ENCODE assay signal across 15 cellular contexts in genomic region chr3:50166309-50167019, GRCh38. TPM values are rescaled to one million over a fixed set of nuclear protein-coding genes. Genes with fewer than 3 reads are reported as not detected.
DNase-seq lines count a peak whose midpoint lies in the region; ATAC-seq and TF ChIP-seq lines count a peak whose summit lies in the region.
"Had no signal": no experiment of that assay in that cellular context is flagged by ENCODE, and none has a peak within 500 bp of the region (broad histone marks: within the 10 kb centered on the region; RNA-seq: fewer than 3 reads in every experiment).

No MANE protein-coding gene starts in this region.

- peaks cover 78% of the 10 kb centered on the region for H3K4me1 ChIP-seq in mammary epithelial cell (ENCODE audit: insufficient read depth, low read length)
- peaks cover 13 to 42% (median 33%) of the 10 kb centered on the region in 4 donors for H3K4me1 ChIP-seq in liver (ENCODE audit: control insufficient read depth in 4 of 4, insufficient read depth in 4 of 4, low read length in 3 of 4)
- peaks cover 91 to 99% (median 97%) of the 10 kb centered on the region in 4 donors for H3K4me1 ChIP-seq in stomach
- H3K4me1 ChIP-seq in BE2C, result peaks cover 3% of the 10 kb centered on the region; the same call in 1 of the 2 replicates

- H3K36me3 ChIP-seq in mammary epithelial cell (ENCODE audit: insufficient read depth, low read length), result peaks cover 6% of the 10 kb centered on the region
- no peaks in the 10 kb centered on the region for H3K36me3 ChIP-seq in liver (ENCODE audit: control insufficient read depth in 4 of 4, insufficient read depth in 3 of 4, low read depth in 1 of 4, low read length in 3 of 4)
- no peaks in the 10 kb centered on the region for H3K36me3 ChIP-seq in stomach
- no peaks in the 10 kb centered on the region for H3K36me3 ChIP-seq in BE2C

- H3K27me3 ChIP-seq in mammary epithelial cell (ENCODE audit: insufficient read depth, low read length) (no peaks in the 10 kb centered on the region), liver (ENCODE audit: control insufficient read depth in 4 of 4, insufficient read depth in 4 of 4, low read length in 3 of 4) (no peaks in the 10 kb centered on the region), stomach (no peaks in the 10 kb centered on the region), BE2C (no peaks in the 10 kb centered on the region)

- TF ChIP-seq EP300 in stomach (IDR thresholded peaks at IDR 0.05), result no peak

- no peak for TF ChIP-seq RAD21 in liver (IDR thresholded peaks at IDR 0.05)

- no peak for TF ChIP-seq POLR2A in stomach (IDR thresholded peaks at IDR 0.05)

- no TSS peak for BruUV-seq in mammary epithelial cell (replicated peaks; lab: Mats Ljungman, UMichigan)

- H3K4me2 ChIP-seq in mammary epithelial cell (ENCODE audit: insufficient read depth, low read depth, low read length), result peak overlapping the region; percentile 61

- H2AFZ ChIP-seq in mammary epithelial cell (ENCODE audit: low read depth, low read length), result no peak overlapping the region

- H3K4me3 ChIP-seq in mammary epithelial cell (replicated peaks in 1 of 3; ENCODE audit: insufficient read depth in 1 of 3, low read depth in 2 of 3, low read length in 3 of 3), result no peak overlapping the region
- no peak overlapping the region for H3K4me3 ChIP-seq in liver (ENCODE audit: low read depth in 1 of 3, low read length in 3 of 3)
- no peak overlapping the region for H3K4me3 ChIP-seq in stomach
- no peak overlapping the region for H3K4me3 ChIP-seq in BE2C (ENCODE audit: low read depth, low read length)

- CTCF ChIA-PET in mammary epithelial cell (lab: Charles Lee; ENCODE audit: low non-redundant PET), result no interaction called here

- in situ Hi-C loops in mammary epithelial cell (cut with MboI; ENCODE audit: low sequenced_read_pairs in 2 of 2), result no loop called here

- 75% methylated on average over 4 of the region's 10 CpGs for WGBS in mammary epithelial cell (ENCODE audit: low coverage, missing lambda C conversion rate)
- 74% methylated on average over 10 of the region's 10 CpGs for WGBS in liver
- WGBS in stomach, 5 donors, result 48 to 64% (median 60%) methylated on average over 7 to 10 of the region's 10 CpGs

- DNase-seq in HT1080 (ENCODE audit: low read depth) (peak; percentile 36), mammary epithelial cell (no peak), stomach (no peak), SK-N-DZ (ENCODE audit: low spot score) (no peak), BE2C (no peak)
- DNase-seq: activated CD4-positive, alpha-beta T cell treated with anti-CD3 and anti-CD28 coated beads for 1 hour; activated naive CD4-positive, alpha-beta T cell; DMS79; erythroblast; GOT3; NCI-H1092; stimulated activated CD4-positive, alpha-beta T cell treated with anti-CD3 and anti-CD28 coated beads, Interleukin-2, amount 100 ng/mL, for 24 hours had no signal

- H3K79me2 ChIP-seq in mammary epithelial cell (ENCODE audit: insufficient read depth, low read length), result peaks cover 97% of the 10 kb centered on the region

- H3K9ac ChIP-seq in mammary epithelial cell (ENCODE audit: insufficient read depth, low read length), result no peak overlapping the region
- no peak overlapping the region for H3K9ac ChIP-seq in liver (ENCODE audit: low read depth in 1 of 2, low read length in 2 of 2)

- dilution Hi-C loops in mammary epithelial cell (cut with HindIII; ENCODE audit: low sequenced_read_pairs), result no loop called here

- intact Hi-C loops in mammary epithelial cell (cut with micrococcal nuclease), result no loop called here
- intact Hi-C loops in stomach (cut with DNase I; ENCODE audit: low total_unique reads), result no loop called here

- ATAC-seq in GM18520 (IDR thresholded peaks at IDR 0.05; ENCODE audit: unreplicated experiment) (no peak), GM18867 (IDR thresholded peaks at IDR 0.05; ENCODE audit: unreplicated experiment) (no peak)

- H3K9me3 ChIP-seq in mammary epithelial cell (replicated peaks; ENCODE audit: insufficient read depth, low read length), result no peaks in the 10 kb centered on the region
- H3K9me3 ChIP-seq in liver (ENCODE audit: control insufficient read depth in 4 of 4, low read length in 3 of 4), result no peaks in the 10 kb centered on the region
- H3K9me3 ChIP-seq in stomach, result no peaks in the 10 kb centered on the region
- no peaks in the 10 kb centered on the region for H3K9me3 ChIP-seq in BE2C

- TF ChIP-seq CTCF in mammary epithelial cell (conservative IDR thresholded peaks at IDR 0.05 in 1 of 2, IDR thresholded peaks at IDR 0.05 in 1 of 2; ENCODE audit: extremely low read depth in 1 of 2, insufficient read depth in 1 of 2, low read depth in 1 of 2, low read length in 2 of 2), result no peak
- no peak for TF ChIP-seq CTCF in liver (IDR thresholded peaks at IDR 0.05; ENCODE audit: low read depth, low read length, missing input control)
- no peak for TF ChIP-seq CTCF in stomach (IDR thresholded peaks at IDR 0.05)
- no peak for TF ChIP-seq CTCF in BE2C (IDR thresholded peaks at IDR 0.05; ENCODE audit: low read depth, low read length)

- no peaks in the 10 kb centered on the region for H4K20me1 ChIP-seq in mammary epithelial cell (ENCODE audit: insufficient read depth, low read length)

- H3K27ac ChIP-seq in mammary epithelial cell (ENCODE audit: insufficient read depth, low read depth, low read length), result peak overlapping the region; percentile 45
- H3K27ac ChIP-seq in liver (ENCODE audit: low read depth in 1 of 2, low read length in 2 of 2), result peak overlapping the region; percentile 44 to 54
- H3K27ac ChIP-seq in stomach, result peak overlapping the region in 4 of 5 donors; percentile 78 to 90 (median 86)

TF ChIP-seq in liver, 16 proteins besides CTCF, POLR2A, EP300 and RAD21:
- TF ChIP-seq, protein P1, sequence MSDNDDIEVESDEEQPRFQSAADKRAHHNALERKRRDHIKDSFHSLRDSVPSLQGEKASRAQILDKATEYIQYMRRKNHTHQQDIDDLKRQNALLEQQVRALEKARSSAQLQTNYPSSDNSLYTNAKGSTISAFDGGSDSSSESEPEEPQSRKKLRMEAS (IDR thresholded peaks at IDR 0.05), result no peak
- TF ChIP-seq SP1 (IDR thresholded peaks at IDR 0.05) (peak; percentile 1), ATF3 (IDR thresholded peaks at IDR 0.05) (no peak)

RNA-seq across cellular contexts. Expression of gene SEMA3F, which starts 11.3 kb away (rescaled TPM):
- 45.7 and 48.6 TPM in 2 replicates for total RNA-seq in HT1080 (2014; rRNA removed; shearing (Covaris generic))
- polyA plus RNA-seq in HT1080 (2015; cell fraction: cytosol; rRNA removed), result 46.2 and 49.6 TPM in 2 replicates
- 43.9 and 46.0 TPM in 2 replicates for polyA plus RNA-seq in HT1080 (2015; cell fraction: nucleus; rRNA removed)
- 100 to 1,000 TPM; 102 to 129 TPM for total RNA-seq in mammary epithelial cell
- polyA plus RNA-seq in mammary epithelial cell, result 108 TPM
- 76.2 TPM for polyA minus RNA-seq in mammary epithelial cell
- total RNA-seq in liver, result 1 to 10 TPM; 1.6 to 4.8 TPM
- 1 to 10 TPM in 1 of 2 donors, under 1 TPM in 1; 0.60 to 2.7 TPM for polyA plus RNA-seq in liver
- 10 to 100 TPM; 11.9 to 34.5 (median 31.2) TPM for total RNA-seq in stomach
- polyA plus RNA-seq in stomach, result 10 to 100 TPM in 2 of 3 donors, 1 to 10 TPM in 1; 8.9 to 33.8 (median 14.6) TPM
- polyA plus RNA-seq in SK-N-DZ (2014; cell fraction: cytosol; rRNA removed), result 9.8 and 12.1 TPM in 2 replicates
- 17.6 and 21.8 TPM in 2 replicates for polyA plus RNA-seq in SK-N-DZ (2014; cell fraction: nucleus; rRNA removed)
- polyA plus RNA-seq in BE2C (2012; ENCODE audit: insufficient read depth, insufficient read length, low read depth), result 43.3 TPM

RNA-seq across cellular contexts. Expression of gene GNAT1, which starts 24.9 kb away (rescaled TPM):
- not detected in 2 replicates for total RNA-seq in HT1080 (2014; rRNA removed; shearing (Covaris generic))
- not detected in 2 replicates for polyA plus RNA-seq in HT1080 (2015; cell fraction: cytosol; rRNA removed)
- polyA plus RNA-seq in HT1080 (2015; cell fraction: nucleus; rRNA removed), result not detected in 2 replicates
- total RNA-seq in mammary epithelial cell (1 to 10 TPM in 1 of 2 donors, under 1 TPM in 1; 0.17 to 1.8 TPM), liver (under 1 TPM in 1 of 2 donors, not detected in 1; 0.08 TPM), stomach (not detected)
- polyA plus RNA-seq in mammary epithelial cell (0.05 TPM), liver (not detected), stomach (not detected)
- not detected for polyA minus RNA-seq in mammary epithelial cell
- 0.20 TPM in 1 of 2 replicates, not detected in the other for polyA plus RNA-seq in SK-N-DZ (2014; cell fraction: cytosol; rRNA removed)
- not detected in 2 replicates for polyA plus RNA-seq in SK-N-DZ (2014; cell fraction: nucleus; rRNA removed)
- polyA plus RNA-seq in BE2C (2012; ENCODE audit: insufficient read depth, insufficient read length, low read depth), result not detected

RNA-seq across cellular contexts. Expression of gene SLC38A3, which starts 38.6 kb away (rescaled TPM):
- total RNA-seq in HT1080 (2014; rRNA removed; shearing (Covaris generic)), result 2.2 TPM in 1 of 2 replicates, not detected in the other
- polyA plus RNA-seq in HT1080 (2015; cell fraction: cytosol; rRNA removed), result 0.02 TPM in 1 of 2 replicates, not detected in the other
- 0.17 and 0.25 TPM in 2 replicates for polyA plus RNA-seq in HT1080 (2015; cell fraction: nucleus; rRNA removed)
- under 1 TPM in 1 of 2 donors, not detected in 1; 0.67 TPM for total RNA-seq in mammary epithelial cell
- 0.06 TPM for polyA plus RNA-seq in mammary epithelial cell
- polyA minus RNA-seq in mammary epithelial cell, result not detected
- total RNA-seq in liver, result 100 to 1,000 TPM in 1 of 2 donors, 10 to 100 TPM in 1; 98.1 to 166 TPM
- polyA plus RNA-seq in liver, result 100 to 1,000 TPM; 114 to 180 TPM
- total RNA-seq in stomach, result 1 to 10 TPM in 1 of 5 donors, not detected in 4; 3.1 TPM
- polyA plus RNA-seq in stomach, result 1 to 10 TPM in 1 of 3 donors, under 1 TPM in 2; 0.15 to 1.1 (median 0.93) TPM
- 0.03 and 0.39 TPM in 2 replicates for polyA plus RNA-seq in SK-N-DZ (2014; cell fraction: cytosol; rRNA removed)
- polyA plus RNA-seq in SK-N-DZ (2014; cell fraction: nucleus; rRNA removed), result 0.22 and 1.5 TPM in 2 replicates
- polyA plus RNA-seq in BE2C (2012; ENCODE audit: insufficient read depth, insufficient read length, low read depth), result 0.43 TPM

Comparison
In these comparisons a context has a peak if more than half of its experiments do, and no peak if none do; other contexts are left out.
1. RNA of gene SLC38A3, which starts 38.6 kb away (total RNA-seq): 98.1 to 166 TPM in liver; 0.67 TPM in mammary epithelial cell, 2.2 TPM in HT1080 and 3.1 TPM in stomach; every median in the first group is over 10 times any median in the second.
2. Peak in every context shown above with its lines, with median percentiles within 50 percentile points of each other: H3K27ac ChIP-seq.